ENCODE assay signal across 9 cellular contexts in genomic region chr19:8459520-8460260, GRCh38. TPM values are rescaled to one million over a fixed set of nuclear protein-coding genes. Genes with fewer than 3 reads are reported as not detected.
DNase-seq lines count a peak whose midpoint lies in the region; ATAC-seq and TF ChIP-seq lines count a peak whose summit lies in the region.
"Had no signal": no experiment of that assay in that cellular context is flagged by ENCODE, and none has a peak within 500 bp of the region (broad histone marks: within the 10 kb centered on the region; RNA-seq: fewer than 3 reads in every experiment).

No MANE protein-coding gene starts in this region.

- no peak overlapping the region for H3K4me3 ChIP-seq in astrocyte of the spinal cord (ENCODE audit: low read depth, low read length)

- ATAC-seq in stimulated activated memory B cell treated with anti-CD40 and anti-IgM and Interleukin-4, amounts not matched to agents 10 μg/mL and 1 μg/mL and 100 μg/mL, for 72 hours: no peak
- ATAC-seq in HG02588 (IDR thresholded peaks at IDR 0.05; ENCODE audit: unreplicated experiment): no peak

- DNase-seq in HFFc6: peak; percentile 74
- peak; percentile 72 for DNase-seq in astrocyte of the spinal cord (ENCODE audit: low read depth, low spot score)
- peak; percentile 62 for DNase-seq in kidney glomerular epithelial cell (lab: John Stamatoyannopoulos, UW)
- DNase-seq in NCI-H1092 treated with DMSO at 0.1 percent for 48 hours (lab: John Stamatoyannopoulos, UW): no peak
- DNase-seq in SHP77 treated with DMSO at 0.1 percent for 48 hours (lab: John Stamatoyannopoulos, UW): no peak
- no peak for DNase-seq in stimulated activated naive CD4-positive, alpha-beta T cell treated with Interleukin-2 at 50 U/mL for 16 hours (lab: John Stamatoyannopoulos, UW)
- DNase-seq: NCI-H446 had no signal

- H3K9me3 Mint-ChIP-seq in HFFc6: no peaks in the 10 kb centered on the region
- no peaks in the 10 kb centered on the region for H3K9me3 Mint-ChIP-seq in stimulated activated memory B cell treated with anti-CD40 and anti-IgM and Interleukin-4, amounts not matched to agents 10 μg/mL and 1 μg/mL and 100 μg/mL, for 72 hours

- H3K36me3 Mint-ChIP-seq in HFFc6 (ENCODE audit: low read depth): peaks cover 33% of the 10 kb centered on the region
- H3K36me3 Mint-ChIP-seq in stimulated activated memory B cell treated with anti-CD40 and anti-IgM and Interleukin-4, amounts not matched to agents 10 μg/mL and 1 μg/mL and 100 μg/mL, for 72 hours: peaks cover 59% of the 10 kb centered on the region

- H3K4me3 Mint-ChIP-seq in HFFc6: peak overlapping the region; percentile 87
- H3K4me3 Mint-ChIP-seq in stimulated activated memory B cell treated with anti-CD40 and anti-IgM and Interleukin-4, amounts not matched to agents 10 μg/mL and 1 μg/mL and 100 μg/mL, for 72 hours: no peak overlapping the region

- H3K4me1 Mint-ChIP-seq in HFFc6 (ENCODE audit: low read depth): peaks cover 83% of the 10 kb centered on the region
- peaks cover 86% of the 10 kb centered on the region for H3K4me1 Mint-ChIP-seq in stimulated activated memory B cell treated with anti-CD40 and anti-IgM and Interleukin-4, amounts not matched to agents 10 μg/mL and 1 μg/mL and 100 μg/mL, for 72 hours

- TF ChIP-seq CTCF in HFFc6 (IDR thresholded peaks at IDR 0.05) (no peak), astrocyte of the spinal cord (IDR thresholded peaks at IDR 0.05; ENCODE audit: low read depth, low read length) (no peak)

- peak overlapping the region; percentile 94 for H3K27ac Mint-ChIP-seq in HFFc6
- H3K27ac Mint-ChIP-seq in stimulated activated memory B cell treated with anti-CD40 and anti-IgM and Interleukin-4, amounts not matched to agents 10 μg/mL and 1 μg/mL and 100 μg/mL, for 72 hours: peak overlapping the region; percentile 65

- in situ Hi-C loops in astrocyte of the spinal cord (cut with HindIII; ENCODE audit: low sequenced_read_pairs): no loop called here

- no peaks in the 10 kb centered on the region for H3K27me3 Mint-ChIP-seq in HFFc6 (ENCODE audit: insufficient read depth)
- H3K27me3 Mint-ChIP-seq in stimulated activated memory B cell treated with anti-CD40 and anti-IgM and Interleukin-4, amounts not matched to agents 10 μg/mL and 1 μg/mL and 100 μg/mL, for 72 hours: no peaks in the 10 kb centered on the region

RNA-seq across cellular contexts. Expression of gene HNRNPM, which starts 14.9 kb away (rescaled TPM):
- total RNA-seq in HFFc6 (2021; fragmentation: NEBNext Ultra II Directional; extraction: Animal tissue kit (Norgen Biotek cat#: 25700)): 100 to 1,000 TPM; 144 to 217 (median 194) TPM

RNA-seq across cellular contexts. Expression of gene PRAM1, which starts 42.8 kb away (rescaled TPM):
- total RNA-seq in HFFc6 (2021; fragmentation: NEBNext Ultra II Directional; extraction: Animal tissue kit (Norgen Biotek cat#: 25700)): under 1 TPM in 2 of 6 experiments, not detected in 4; 0.21 TPM

RNA-seq across cellular contexts. Expression of gene MARCHF2, which starts 46.6 kb away (rescaled TPM):
- total RNA-seq in HFFc6 (2021; fragmentation: NEBNext Ultra II Directional; extraction: Animal tissue kit (Norgen Biotek cat#: 25700)): 10 to 100 TPM; 23.5 to 30.2 (median 26.0) TPM

RNA-seq across cellular contexts. Expression of gene ZNF414, which starts 54.3 kb away (rescaled TPM):
- 10 to 100 TPM; 20.1 to 27.2 (median 25.5) TPM for total RNA-seq in HFFc6 (2021; fragmentation: NEBNext Ultra II Directional; extraction: Animal tissue kit (Norgen Biotek cat#: 25700))

Comparison
In these comparisons a context has a peak if more than half of its experiments do, and no peak if none do; other contexts are left out.
1. DNase-seq: peak in HFFc6 (single experiment), astrocyte of the spinal cord (single experiment) and kidney glomerular epithelial cell (single experiment); none in NCI-H1092 treated with DMSO at 0.1 percent for 48 hours (single experiment), SHP77 treated with DMSO at 0.1 percent for 48 hours (single experiment) and stimulated activated naive CD4-positive, alpha-beta T cell treated with Interleukin-2 at 50 U/mL for 16 hours (single experiment).